ENCODE assay signal across 8 cellular contexts in genomic region chr2:216632952-216633615, GRCh38. TPM values are rescaled to one million over a fixed set of nuclear protein-coding genes. Genes with fewer than 3 reads are reported as not detected.
DNase-seq lines count a peak whose midpoint lies in the region; ATAC-seq and TF ChIP-seq lines count a peak whose summit lies in the region.

Gene IGFBP2 (plus strand): TSS chr2:216633420. CDS start chr2:216633524, 104 bp downstream.

- peak within 1 kb of the TSS; percentile 37 for H3K4me3 ChIP-seq in CD8-positive, alpha-beta T cell (ENCODE audit: low read depth, low read length)
- H3K4me3 ChIP-seq in HL-60 (replicated peaks; ENCODE audit: insufficient read depth, low read length) (peak within 1 kb of the TSS; percentile 5; the same call in 1 of the 2 replicates), SK-N-MC (peak within 1 kb of the TSS; percentile 99), lower leg skin (ENCODE audit: low read depth, poor library complexity, severe bottlenecking) (peak within 1 kb of the TSS; percentile 26)

- WGBS in lower leg skin, 2 donors = 3 to 4% methylated on average over 20 to 51 of the region's 70 CpGs

- CTCF ChIA-PET in CD8-positive, alpha-beta T cell (lab: Charles Lee) = no interaction called here

- no peaks in the 10 kb centered on the region for H3K9me3 Mint-ChIP-seq in CD8-positive, alpha-beta T cell
- H3K9me3 Mint-ChIP-seq in dendritic cell treated with granulocyte-macrophage colony-stimulating factor and Interleukin-4, amounts not matched to agents 40 ng/mL and 50 ng/mL, for 4 days = no peaks in the 10 kb centered on the region

- no peak within 1 kb of the TSS for H3K27ac ChIP-seq in CD8-positive, alpha-beta T cell (ENCODE audit: low read depth, low read length)
- no peak within 1 kb of the TSS for H3K27ac ChIP-seq in HL-60 (replicated peaks)
- no peak within 1 kb of the TSS for H3K27ac ChIP-seq in SK-N-MC

- peaks cover 17% of the 10 kb centered on the region for H3K4me1 ChIP-seq in CD8-positive, alpha-beta T cell (ENCODE audit: insufficient read depth, low read length)

- peak within 1 kb of the TSS; percentile 83 for H3K4me3 Mint-ChIP-seq in CD8-positive, alpha-beta T cell
- peak within 1 kb of the TSS; percentile 68 for H3K4me3 Mint-ChIP-seq in dendritic cell treated with granulocyte-macrophage colony-stimulating factor and Interleukin-4, amounts not matched to agents 40 ng/mL and 50 ng/mL, for 4 days

- no peaks in the 10 kb centered on the region for H3K9me3 ChIP-seq in CD8-positive, alpha-beta T cell (ENCODE audit: low read length)
- no peaks in the 10 kb centered on the region for H3K9me3 ChIP-seq in SK-N-MC (ENCODE audit: low read depth, low read length)

- peak within 1 kb of the TSS; percentile 85 for H3K9ac ChIP-seq in SK-N-MC (ENCODE audit: insufficient read length)

- intact Hi-C loops in CD8-positive, alpha-beta T cell (cut with DNase I, micrococcal nuclease) = no loop called here
- intact Hi-C loops in dendritic cell treated with granulocyte-macrophage colony-stimulating factor and Interleukin-4, amounts not matched to agents 40 ng/mL and 50 ng/mL, for 4 days (cut with micrococcal nuclease) = no loop called here
- intact Hi-C loops in lower leg skin (cut with DNase I; ENCODE audit: low total_unique reads) = no loop called here

- peak in 2 of 7 experiments; percentile 18 to 27 for DNase-seq in CD8-positive, alpha-beta T cell
- peak in 1 of 2 experiments; percentile 23 for DNase-seq in HL-60 (ENCODE audit: low read depth in 1 of 2, low spot score in 1 of 2)
- DNase-seq in SK-N-MC (ENCODE audit: low read depth, low spot score) = no peak
- peak in 1 of 2 donors; percentile 88 for DNase-seq in lower leg skin (ENCODE audit: low spot score in 2 of 2)
- DNase-seq in stimulated activated CD8-positive, alpha-beta memory T cell treated with anti-CD3 and anti-CD28 coated beads, Interleukin-7, amount 100 ng/mL, for 48 hours (ENCODE audit: extremely low read depth in 1 of 2, low read depth in 1 of 2) = peak; percentile 15 to 29
- no peak for DNase-seq in HuH-7 (ENCODE audit: low spot score)

- H3K27ac Mint-ChIP-seq in CD8-positive, alpha-beta T cell = no peak within 1 kb of the TSS
- no peak within 1 kb of the TSS for H3K27ac Mint-ChIP-seq in dendritic cell treated with granulocyte-macrophage colony-stimulating factor and Interleukin-4, amounts not matched to agents 40 ng/mL and 50 ng/mL, for 4 days

- no peak for TF ChIP-seq CTCF in CD8-positive, alpha-beta T cell (IDR thresholded peaks at IDR 0.05)
- TF ChIP-seq CTCF in HL-60 (IDR thresholded peaks at IDR 0.05; ENCODE audit: insufficient read depth, low read length) (no peak), lower leg skin (IDR thresholded peaks at IDR 0.05) (no peak)

- H3K36me3 ChIP-seq in CD8-positive, alpha-beta T cell (ENCODE audit: insufficient read depth, low read length) = no peaks in the 10 kb centered on the region
- H3K36me3 ChIP-seq in SK-N-MC (ENCODE audit: insufficient read depth, low read length) = no peaks in the 10 kb centered on the region

- TF ChIP-seq POLR2A in lower leg skin (IDR thresholded peaks at IDR 0.05) = no peak

- POLR2A ChIA-PET in CD8-positive, alpha-beta T cell (lab: Charles Lee) = no interaction called here

- peak; percentile 36 for ATAC-seq in CD8-positive, alpha-beta T cell
- ATAC-seq in GM21619 (IDR thresholded peaks at IDR 0.05; ENCODE audit: unreplicated experiment) = no peak

- peaks cover 51% of the 10 kb centered on the region for H3K27me3 Mint-ChIP-seq in CD8-positive, alpha-beta T cell (ENCODE audit: low read depth)
- H3K27me3 Mint-ChIP-seq in dendritic cell treated with granulocyte-macrophage colony-stimulating factor and Interleukin-4, amounts not matched to agents 40 ng/mL and 50 ng/mL, for 4 days = peaks cover 75% of the 10 kb centered on the region

- H3K4me1 Mint-ChIP-seq in CD8-positive, alpha-beta T cell (ENCODE audit: low read depth) = peaks cover 30% of the 10 kb centered on the region
- peaks cover 45% of the 10 kb centered on the region for H3K4me1 Mint-ChIP-seq in dendritic cell treated with granulocyte-macrophage colony-stimulating factor and Interleukin-4, amounts not matched to agents 40 ng/mL and 50 ng/mL, for 4 days (ENCODE audit: low read depth)

- H3K27me3 ChIP-seq in CD8-positive, alpha-beta T cell (ENCODE audit: insufficient read depth, low read length) = peaks cover 14% of the 10 kb centered on the region
- H3K27me3 ChIP-seq in HL-60 (ENCODE audit: insufficient read depth, poor library complexity, severe bottlenecking) = peaks cover 37% of the 10 kb centered on the region

- H3K36me3 Mint-ChIP-seq in CD8-positive, alpha-beta T cell = no peaks in the 10 kb centered on the region
- no peaks in the 10 kb centered on the region for H3K36me3 Mint-ChIP-seq in dendritic cell treated with granulocyte-macrophage colony-stimulating factor and Interleukin-4, amounts not matched to agents 40 ng/mL and 50 ng/mL, for 4 days (ENCODE audit: low read depth)

RNA-seq across cellular contexts. Expression of gene IGFBP2, which starts in this region (rescaled TPM):
- total RNA-seq in CD8-positive, alpha-beta T cell = under 1 TPM; 0.22 to 0.73 TPM
- 10 to 100 TPM in 3 of 4 donors, 1 to 10 TPM in 1; 8.7 to 69.5 (median 28.2) TPM for total RNA-seq in lower leg skin

Comparison
In these comparisons a context has a peak if more than half of its experiments do, and no peak if none do; other contexts are left out.
1. RNA of gene IGFBP2 (total RNA-seq): 8.7 to 69.5 TPM in lower leg skin; 0.22 to 0.73 TPM in CD8-positive, alpha-beta T cell; every median in the first group is over 4 times any median in the second.
2. Peak in ATAC-seq and H3K4me3 ChIP-seq in CD8-positive, alpha-beta T cell; RNA of the gene not detected or under 1 TPM.
3. DNase-seq: peak in stimulated activated CD8-positive, alpha-beta memory T cell treated with anti-CD3 and anti-CD28 coated beads, Interleukin-7, amount 100 ng/mL, for 48 hours (2 of 2); none in SK-N-MC (single experiment) and HuH-7 (single experiment).
4. H3K4me3 ChIP-seq: peak in every context shown above with its lines; median percentile 99 in SK-N-MC; 37 in CD8-positive, alpha-beta T cell; 26 in lower leg skin; 5 in HL-60.